8 cellular contexts compared by ENCODE assay signal in the genomic region with DNA sequence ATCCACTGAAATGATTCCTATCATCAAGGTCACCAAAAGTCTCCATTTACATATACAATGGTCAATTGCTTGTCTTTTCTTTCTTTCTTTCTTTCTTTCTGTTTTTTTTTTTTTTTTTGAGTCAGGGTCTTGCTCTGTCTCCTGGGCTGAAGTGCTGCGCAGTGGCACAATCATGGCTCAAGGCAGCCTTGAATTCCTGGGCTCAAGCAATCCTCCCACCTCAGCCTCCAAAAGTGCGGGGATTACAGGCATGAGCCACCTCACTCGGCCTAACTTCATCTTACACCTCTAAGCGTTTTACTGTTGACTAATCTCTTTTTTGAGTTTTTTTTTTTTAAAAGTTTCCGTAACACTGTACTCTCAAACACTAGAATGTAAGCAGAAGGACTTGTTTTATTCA. TPM values are rescaled to one million over a fixed set of nuclear protein-coding genes. Genes with fewer than 3 reads are reported as not detected.
DNase-seq lines count a peak whose midpoint lies in the region; TF ChIP-seq lines count a peak whose summit lies in the region.

No MANE protein-coding gene starts in this region.

- TF ChIP-seq CTCF in AG04449 (IDR thresholded peaks at IDR 0.05; ENCODE audit: insufficient read depth, low read length, missing control alignments) (no peak), KMS-11 (conservative IDR thresholded peaks at IDR 0.05; ENCODE audit: low read depth, low read length) (no peak), chondrocyte (IDR thresholded peaks at IDR 0.05) (no peak)

- H3K4me1 ChIP-seq in KMS-11 (ENCODE audit: low read depth, poor library complexity, severe bottlenecking): peaks cover 18% of the 10 kb centered on the region
- peaks cover 0 to 17% of the 10 kb centered on the region in 2 donors for H3K4me1 ChIP-seq in muscle layer of duodenum (ENCODE audit: control insufficient read depth in 1 of 2, insufficient read depth in 2 of 2, low read length in 2 of 2)

- POLR2A ChIA-PET in AG04449 (lab: Yijun Ruan, JAX): no interaction called here

- no peaks in the 10 kb centered on the region for H3K27me3 ChIP-seq in KMS-11 (ENCODE audit: insufficient read depth, low read depth)
- H3K27me3 ChIP-seq in muscle layer of duodenum (ENCODE audit: low read depth, low read length): no peaks in the 10 kb centered on the region

- H3K9me3 ChIP-seq in muscle layer of duodenum (ENCODE audit: control insufficient read depth in 1 of 2, low read length in 2 of 2): no peaks in the 10 kb centered on the region

- no peaks in the 10 kb centered on the region for H3K9me3 Mint-ChIP-seq in chondrocyte (ENCODE audit: low read depth)

- H3K9ac ChIP-seq in KMS-11: peak overlapping the region; percentile 47; the same call in 1 of the 2 replicates

- H3K27ac ChIP-seq in KMS-11 (no peak overlapping the region; the same call in 1 of the 2 replicates), muscle layer of duodenum (ENCODE audit: low read length) (peak overlapping the region; percentile 88)

- no peak for DNase-seq in AG04449 (ENCODE audit: low read depth, low spot score)
- no peak for DNase-seq in chondrocyte (ENCODE audit: low spot score)
- DNase-seq in HUDEP-2 (lab: John Stamatoyannopoulos, UW; ENCODE audit: unreplicated experiment in 76 of 76): no peak
- no peak for DNase-seq in islet precursor cell
- DNase-seq in stimulated activated CD8-positive, alpha-beta memory T cell treated with anti-CD3 and anti-CD28 coated beads, Interleukin-4, amount 100 ng/mL, for 48 hours: no peak
- DNase-seq in CD1c-positive myeloid dendritic cell (ENCODE audit: extremely low spot score): no peak

- peak overlapping the region; percentile 89 for H3K4me2 ChIP-seq in KMS-11

- H3K36me3 ChIP-seq in KMS-11 (ENCODE audit: insufficient read depth) (peaks cover 3% of the 10 kb centered on the region; the same call in 1 of the 2 replicates), muscle layer of duodenum (ENCODE audit: control insufficient read depth in 1 of 2, insufficient read depth in 2 of 2, low read length in 2 of 2) (peaks cover 15 to 19% of the 10 kb centered on the region in 2 donors)

- H3K4me1 Mint-ChIP-seq in chondrocyte (ENCODE audit: low read depth): peaks cover 28% of the 10 kb centered on the region

- peak overlapping the region; percentile 99 for H3K27ac Mint-ChIP-seq in chondrocyte (ENCODE audit: unreplicated experiment)

- no peak overlapping the region for H2AFZ ChIP-seq in KMS-11 (ENCODE audit: low read depth)

- peaks cover 6% of the 10 kb centered on the region for H3K36me3 Mint-ChIP-seq in chondrocyte (ENCODE audit: low read depth)

- CTCF ChIA-PET in AG04449 (lab: Yijun Ruan, JAX): interaction anchor here (2.2 kb wide), 1 partner anchor 9 kb away, joined by 8 read pairs; a partner anchor contains a TSS

- H3K4me3 ChIP-seq in AG04449 (ENCODE audit: low read depth, low read length) (peak overlapping the region; percentile 97), KMS-11 (IDR thresholded peaks at IDR 0.05; ENCODE audit: insufficient read depth, low read depth, low read length) (no peak overlapping the region), muscle layer of duodenum (ENCODE audit: low read depth in 1 of 2, low read length in 2 of 2) (peak overlapping the region; percentile 94 to 96)

- H4K20me1 ChIP-seq in KMS-11 (ENCODE audit: insufficient read depth): no peaks in the 10 kb centered on the region

- H3K27me3 Mint-ChIP-seq in chondrocyte (ENCODE audit: low read depth): no peaks in the 10 kb centered on the region

- H3K4me3 Mint-ChIP-seq in chondrocyte (ENCODE audit: unreplicated experiment): peak overlapping the region; percentile 99

- H3K79me2 ChIP-seq in KMS-11 (ENCODE audit: insufficient read depth, low read depth): peaks cover 31% of the 10 kb centered on the region; the same call in 1 of the 2 replicates

RNA-seq across cellular contexts. Expression of a gene that starts 0.9 kb away (rescaled TPM):
- total RNA-seq in chondrocyte: 67.0 to 81.9 TPM (median 72.0 TPM) in 3 replicates

RNA-seq across cellular contexts. Expression of a gene that starts 9.4 kb away (rescaled TPM):
- total RNA-seq in chondrocyte: 48.6 to 56.7 TPM (median 51.7 TPM) in 3 replicates

RNA-seq across cellular contexts. Expression of a gene that starts 25.7 kb away (rescaled TPM):
- 10.4 to 18.2 TPM (median 16.2 TPM) in 3 replicates for total RNA-seq in chondrocyte

RNA-seq across cellular contexts. Expression of a gene that starts 28.1 kb away (rescaled TPM):
- total RNA-seq in chondrocyte: 10.6 to 12.6 TPM (median 12.5 TPM) in 3 replicates

RNA-seq across cellular contexts. Expression of a gene that starts 47.9 kb away (rescaled TPM):
- total RNA-seq in chondrocyte: 1.3 to 1.4 TPM (median 1.3 TPM) in 3 replicates
